In the genomic region with DNA sequence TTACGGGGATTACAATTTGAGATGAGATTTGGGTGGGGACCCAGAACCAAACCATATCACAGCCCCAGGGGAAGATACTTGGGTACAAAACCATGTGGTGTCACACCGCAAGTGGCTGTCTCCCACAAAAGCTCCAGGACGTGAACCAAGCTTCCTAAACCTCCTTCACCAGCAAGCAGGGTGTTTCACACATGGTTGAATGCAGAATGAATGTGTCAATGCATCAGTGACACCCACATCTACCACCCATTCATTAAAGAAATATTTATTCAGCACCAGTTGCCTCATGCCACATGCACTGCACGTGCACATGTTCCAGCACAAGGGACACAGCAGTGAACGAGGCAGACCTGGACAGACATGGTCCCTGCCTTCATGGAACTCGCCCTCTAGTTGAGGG, we compare ENCODE assay signal across 16 cellular contexts.
DNase-seq lines count a peak whose midpoint lies in the region.
"Had no signal": no experiment of that assay in that cellular context is flagged by ENCODE, and none has a peak within 500 bp of the region (broad histone marks: within the 10 kb centered on the region; RNA-seq: fewer than 3 reads in every experiment).

No MANE protein-coding gene starts in this region.

- H3K14ac ChIP-seq in trophoblast cell (ENCODE audit: low read length), result no peak overlapping the region

- H4K8ac ChIP-seq in trophoblast cell (ENCODE audit: low read depth, low read length), result no peak overlapping the region

- H2BK5ac ChIP-seq in trophoblast cell (ENCODE audit: low read depth, low read length, poor library complexity), result no peak overlapping the region

- H3K4me2 ChIP-seq in BLaER1 (peak overlapping the region; percentile 62; the same call in 1 of the 2 replicates), trophoblast cell (ENCODE audit: low read length) (no peak overlapping the region)
- H3K4me2 ChIP-seq: GM23338 had no signal

- no peak overlapping the region for H3K18ac ChIP-seq in trophoblast cell (ENCODE audit: low read length)

- no peaks in the 10 kb centered on the region for H4K20me1 ChIP-seq in BLaER1

- no peak overlapping the region for H2AFZ ChIP-seq in trophoblast cell (ENCODE audit: insufficient read depth, low read length, poor library complexity)
- H2AFZ ChIP-seq: GM23338 had no signal

- CTCF ChIA-PET in CD8-positive, alpha-beta memory T cell (lab: Charles Lee), result no interaction called here

- DNase-seq in EH (ENCODE audit: low read depth), result peak; percentile 13
- DNase-seq in immature natural killer cell, result peak; percentile 30 to 54 (median 31)
- DNase-seq in trophoblast cell, result no peak
- DNase-seq in CD8-positive, alpha-beta memory T cell, result no peak
- no peak for DNase-seq in NCI-H510A (lab: John Stamatoyannopoulos, UW)
- no peak for DNase-seq in GOT3 (lab: John Stamatoyannopoulos, UW)
- DNase-seq: Calu3; CD4-positive, alpha-beta memory T cell; DND-41; H7; KBM-7 had no signal

- peaks cover 14% of the 10 kb centered on the region; the same call in 1 of the 2 replicates for H3K9me3 ChIP-seq in BLaER1
- H3K9me3 ChIP-seq in trophoblast cell (ENCODE audit: insufficient read depth, low read depth, low read length), result no peaks in the 10 kb centered on the region
- H3K9me3 ChIP-seq in CD8-positive, alpha-beta memory T cell (ENCODE audit: low read length), result no peaks in the 10 kb centered on the region

- peaks cover 5 to 15% (median 6%) of the 10 kb centered on the region in 3 donors for H3K27me3 Mint-ChIP-seq in immature natural killer cell (ENCODE audit: low read depth in 3 of 3)
- peaks cover 20 to 71% of the 10 kb centered on the region in 2 donors for H3K27me3 Mint-ChIP-seq in CD8-positive, alpha-beta memory T cell

- peak overlapping the region in 1 of 5 donors; percentile 21 for H3K4me3 Mint-ChIP-seq in immature natural killer cell
- H3K4me3 Mint-ChIP-seq in CD8-positive, alpha-beta memory T cell, result no peak overlapping the region
- H3K4me3 Mint-ChIP-seq: B cell; CD4-positive, alpha-beta memory T cell; GM23338; IgD-negative memory B cell had no signal

- H4K12ac ChIP-seq in trophoblast cell (ENCODE audit: low read depth, low read length), result no peak overlapping the region

- no peaks in the 10 kb centered on the region for H3K79me1 ChIP-seq in trophoblast cell (ENCODE audit: low read length)

- H3K27ac ChIP-seq in BLaER1, result no peak overlapping the region
- no peak overlapping the region for H3K27ac ChIP-seq in trophoblast cell (ENCODE audit: low read depth, low read length)
- H3K27ac ChIP-seq in CD8-positive, alpha-beta memory T cell (ENCODE audit: low read depth, low read length), result no peak overlapping the region

- POLR2A ChIA-PET in CD8-positive, alpha-beta memory T cell (lab: Charles Lee), result no interaction called here

- no peak overlapping the region for H2BK12ac ChIP-seq in trophoblast cell (ENCODE audit: low read length)

- H2BK120ac ChIP-seq in trophoblast cell (ENCODE audit: insufficient read depth, low read length, poor library complexity), result no peak overlapping the region

- peaks cover 0 to 5% (median 0%) of the 10 kb centered on the region in 3 donors for H3K36me3 Mint-ChIP-seq in immature natural killer cell
- H3K36me3 Mint-ChIP-seq in CD8-positive, alpha-beta memory T cell, result no peaks in the 10 kb centered on the region
- H3K36me3 Mint-ChIP-seq: CD4-positive, alpha-beta memory T cell; IgD-negative memory B cell had no signal

- no peak overlapping the region for H3K4me3 ChIP-seq in BLaER1
- no peak overlapping the region for H3K4me3 ChIP-seq in trophoblast cell (ENCODE audit: low read depth, low read length)
- no peak overlapping the region for H3K4me3 ChIP-seq in CD8-positive, alpha-beta memory T cell (ENCODE audit: low read length)
- H3K4me3 ChIP-seq: GM23338 had no signal

- peaks cover 23 to 24% of the 10 kb centered on the region in 2 donors for H3K4me1 Mint-ChIP-seq in immature natural killer cell
- no peaks in the 10 kb centered on the region for H3K4me1 Mint-ChIP-seq in CD8-positive, alpha-beta memory T cell
- H3K4me1 Mint-ChIP-seq: B cell; CD4-positive, alpha-beta memory T cell had no signal

- H4K91ac ChIP-seq in trophoblast cell (ENCODE audit: low read depth, low read length), result no peak overlapping the region

- peak overlapping the region in 4 of 6 donors; percentile 37 to 64 (median 50) for H3K27ac Mint-ChIP-seq in immature natural killer cell
- peak overlapping the region in 2 of 8 donors; percentile 10 to 76 for H3K27ac Mint-ChIP-seq in CD8-positive, alpha-beta memory T cell
- H3K27ac Mint-ChIP-seq: B cell; CD14-positive monocyte; CD4-positive, alpha-beta memory T cell; GM23338 had no signal

- H3K4ac ChIP-seq in trophoblast cell (ENCODE audit: low read depth, low read length), result no peak overlapping the region

- peaks cover 0 to 6% (median 2%) of the 10 kb centered on the region in 6 donors for H3K9me3 Mint-ChIP-seq in immature natural killer cell
- no peaks in the 10 kb centered on the region for H3K9me3 Mint-ChIP-seq in CD8-positive, alpha-beta memory T cell
- H3K9me3 Mint-ChIP-seq: GM23338 had no signal

- H3K23ac ChIP-seq in trophoblast cell (ENCODE audit: low read length), result peak overlapping the region; percentile 55

- H3K9ac ChIP-seq in BLaER1, result no peak overlapping the region
- H3K9ac ChIP-seq in trophoblast cell (ENCODE audit: low read length), result no peak overlapping the region

- no peaks in the 10 kb centered on the region for H3K27me3 ChIP-seq in BLaER1
- H3K27me3 ChIP-seq in trophoblast cell (ENCODE audit: insufficient read depth, low read length), result no peaks in the 10 kb centered on the region
- H3K27me3 ChIP-seq in CD8-positive, alpha-beta memory T cell (ENCODE audit: insufficient read depth, low read length, poor library complexity, severe bottlenecking), result no peaks in the 10 kb centered on the region

- no CpG with 5 or more reads among the region's 6 CpGs for WGBS in trophoblast cell (ENCODE audit: extremely low coverage, insufficient coverage, insufficient read length)

- H3K79me2 ChIP-seq in trophoblast cell (ENCODE audit: control insufficient read depth, insufficient read depth, low read length, poor library complexity), result no peaks in the 10 kb centered on the region

- H3K4me1 ChIP-seq in BLaER1, result peaks cover 33% of the 10 kb centered on the region
- H3K4me1 ChIP-seq in trophoblast cell (ENCODE audit: control insufficient read depth in 1 of 2, insufficient read depth in 2 of 2, low read length in 2 of 2), result no peaks in the 10 kb centered on the region
- no peaks in the 10 kb centered on the region for H3K4me1 ChIP-seq in CD8-positive, alpha-beta memory T cell (ENCODE audit: insufficient read depth, low read length)

- no peak overlapping the region for H2AK5ac ChIP-seq in trophoblast cell (ENCODE audit: low read length)

- H3K36me3 ChIP-seq in BLaER1, result no peaks in the 10 kb centered on the region
- H3K36me3 ChIP-seq in trophoblast cell (ENCODE audit: control insufficient read depth in 1 of 2, insufficient read depth in 2 of 2, low read length in 2 of 2), result no peaks in the 10 kb centered on the region
- H3K36me3 ChIP-seq in CD8-positive, alpha-beta memory T cell (ENCODE audit: insufficient read depth, low read length), result no peaks in the 10 kb centered on the region

Comparison
In these comparisons a context has a peak if more than half of its experiments do, and no peak if none do; other contexts are left out.
1. DNase-seq: peak in EH (single experiment) and immature natural killer cell (3 of 3); none in trophoblast cell (0 of 2), CD8-positive, alpha-beta memory T cell (0 of 5), NCI-H510A (single experiment) and GOT3 (single experiment).